In the genomic region with DNA sequence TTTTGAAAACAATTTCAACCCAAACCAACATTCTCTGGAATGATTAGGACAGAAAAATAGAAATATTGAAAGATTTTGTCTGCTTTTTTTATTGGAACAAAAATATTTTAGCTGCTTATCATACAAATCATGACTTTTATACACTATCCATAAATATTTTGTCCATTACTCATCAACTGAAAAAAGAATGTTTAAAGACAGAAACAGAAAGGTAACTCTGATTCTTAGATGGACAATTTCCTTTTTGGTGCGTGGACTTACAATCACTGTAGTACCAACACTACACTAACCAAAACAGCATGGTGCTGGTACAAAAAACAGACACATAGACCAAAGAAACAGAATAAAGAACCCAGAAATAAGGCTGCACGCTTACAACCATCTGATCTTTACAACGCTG, we compare ENCODE assay signal across 20 cellular contexts.
A peak's percentile ranks its signal among the peaks of the same experiment; 100 is the strongest.
DNase-seq lines count a peak whose midpoint lies in the region; ATAC-seq, FAIRE-seq and TF ChIP-seq lines count a peak whose summit lies in the region.
"Had no signal": no experiment of that assay in that cellular context is flagged by ENCODE, and none has a peak within 500 bp of the region (broad histone marks: within the 10 kb centered on the region; RNA-seq: fewer than 3 reads in every experiment).

No MANE protein-coding gene starts in this region.

- peaks cover 26% of the 10 kb centered on the region for H3K36me3 Mint-ChIP-seq in HFFc6 (ENCODE audit: low read depth)

- TF ChIP-seq CTCF in DND-41 (IDR thresholded peaks at IDR 0.05; ENCODE audit: borderline replicate concordance, extremely low read depth, low read length, poor library complexity, severe bottlenecking) (no peak), HFFc6 (IDR thresholded peaks at IDR 0.05) (no peak), GM13976 (IDR thresholded peaks at IDR 0.05; ENCODE audit: borderline replicate concordance, control extremely low read depth, extremely low read depth, insufficient read depth, missing control alignments) (no peak)

- in situ Hi-C loops in GM13976 (cut with MboI; ENCODE audit: low sequenced_read_pairs, unreplicated experiment), result no loop called here

- DNase-seq in DND-41, result no peak
- DNase-seq in HFFc6, result no peak
- no peak for DNase-seq in SJSA1 (ENCODE audit: low read depth in 1 of 2, low spot score in 2 of 2)
- peak; percentile 9 for DNase-seq in kidney tubule cell (ENCODE audit: low spot score)
- DNase-seq in GM13976 (ENCODE audit: low spot score), result no peak
- no peak for DNase-seq in HTR-8/SVneo (ENCODE audit: insufficient read length, low spot score)
- no peak for DNase-seq in RKO (ENCODE audit: low spot score)
- DNase-seq: CD4-positive, alpha-beta T cell; DMS153; MM.1S; NCI-H1092; NCI-H146; NCI-H2081 treated with DMSO at 0.1 percent for 48 hours; NCI-H446 treated with DMSO at 0.1 percent for 48 hours; NCI-H748 treated with DMSO at 0.1 percent for 48 hours; OCI-M1 had no signal

- no peak for FAIRE-seq in HTR-8/SVneo (lab: Jason Lieb, UNC)
- FAIRE-seq: A549, GM12892 had no signal

- H3K79me2 ChIP-seq in DND-41 (ENCODE audit: insufficient read depth, low read length), result no peaks in the 10 kb centered on the region

- H3K27me3 ChIP-seq in DND-41 (ENCODE audit: insufficient read depth, low read length, poor library complexity) (no peaks in the 10 kb centered on the region), SJSA1 (replicated peaks) (no peaks in the 10 kb centered on the region)

- 0 out of 2 replicates have a peak overlapping the region, but pooled peaks have one; percentile 18 for H2AFZ ChIP-seq in DND-41 (ENCODE audit: low read depth, low read length)

- peak overlapping the region; percentile 43; the same call in 1 of the 2 replicates for H3K27ac Mint-ChIP-seq in HFFc6
- H3K27ac Mint-ChIP-seq: CD4-positive, alpha-beta T cell had no signal

- H3K4me3 Mint-ChIP-seq in HFFc6, result peak overlapping the region; percentile 27; the same call in 1 of the 2 replicates
- H3K4me3 Mint-ChIP-seq: CD4-positive, alpha-beta T cell had no signal

- no peak overlapping the region for H3K4me2 ChIP-seq in DND-41 (ENCODE audit: insufficient read depth, low read length)
- H3K4me2 ChIP-seq: A549, KMS-11 had no signal

- ATAC-seq in DND-41 (ENCODE audit: insufficient read depth, low read depth) (no peak), GM19351 (IDR thresholded peaks at IDR 0.05; ENCODE audit: unreplicated experiment) (no peak)
- ATAC-seq: A549 had no signal

- H3K9me3 ChIP-seq in DND-41 (ENCODE audit: insufficient read depth, low read length, severe bottlenecking) (peaks cover 5% of the 10 kb centered on the region), SJSA1 (replicated peaks) (no peaks in the 10 kb centered on the region)
- H3K9me3 ChIP-seq: A549 had no signal

- H3K27me3 Mint-ChIP-seq in HFFc6 (ENCODE audit: insufficient read depth), result no peaks in the 10 kb centered on the region
- H3K27me3 Mint-ChIP-seq: CD4-positive, alpha-beta T cell had no signal

- H3K4me1 ChIP-seq in DND-41 (ENCODE audit: insufficient read depth, low read length), result peaks cover 15% of the 10 kb centered on the region; the same call in 1 of the 2 replicates
- peaks cover 6% of the 10 kb centered on the region; the same call in 1 of the 2 replicates for H3K4me1 ChIP-seq in SJSA1 (replicated peaks)
- H3K4me1 ChIP-seq: A549 had no signal

- H3K9me3 Mint-ChIP-seq in HFFc6, result peaks cover 21% of the 10 kb centered on the region
- H3K9me3 Mint-ChIP-seq: CD4-positive, alpha-beta T cell had no signal

- H3K36me3 ChIP-seq in DND-41 (ENCODE audit: insufficient read depth, low read length) (no peaks in the 10 kb centered on the region), SJSA1 (no peaks in the 10 kb centered on the region)

- H3K27ac ChIP-seq in DND-41 (ENCODE audit: low read length) (no peak overlapping the region), SJSA1 (peak overlapping the region; percentile 26; the same call in 1 of the 2 replicates)
- H3K27ac ChIP-seq: A549, KMS-11 had no signal

- H3K4me1 Mint-ChIP-seq in HFFc6 (ENCODE audit: low read depth), result peaks cover 38% of the 10 kb centered on the region

- no peaks in the 10 kb centered on the region for H4K20me1 ChIP-seq in DND-41 (ENCODE audit: insufficient read depth, low read length)

- H3K9ac ChIP-seq in DND-41 (ENCODE audit: low read depth, low read length), result no peak overlapping the region
- H3K9ac ChIP-seq: KMS-11 had no signal

- H3K4me3 ChIP-seq in DND-41 (ENCODE audit: low read depth in 1 of 2, low read length in 2 of 2) (no peak overlapping the region), SJSA1 (no peak overlapping the region)
- H3K4me3 ChIP-seq: A549 had no signal
